ENCODE assay signal across 14 cellular contexts in the genomic region with DNA sequence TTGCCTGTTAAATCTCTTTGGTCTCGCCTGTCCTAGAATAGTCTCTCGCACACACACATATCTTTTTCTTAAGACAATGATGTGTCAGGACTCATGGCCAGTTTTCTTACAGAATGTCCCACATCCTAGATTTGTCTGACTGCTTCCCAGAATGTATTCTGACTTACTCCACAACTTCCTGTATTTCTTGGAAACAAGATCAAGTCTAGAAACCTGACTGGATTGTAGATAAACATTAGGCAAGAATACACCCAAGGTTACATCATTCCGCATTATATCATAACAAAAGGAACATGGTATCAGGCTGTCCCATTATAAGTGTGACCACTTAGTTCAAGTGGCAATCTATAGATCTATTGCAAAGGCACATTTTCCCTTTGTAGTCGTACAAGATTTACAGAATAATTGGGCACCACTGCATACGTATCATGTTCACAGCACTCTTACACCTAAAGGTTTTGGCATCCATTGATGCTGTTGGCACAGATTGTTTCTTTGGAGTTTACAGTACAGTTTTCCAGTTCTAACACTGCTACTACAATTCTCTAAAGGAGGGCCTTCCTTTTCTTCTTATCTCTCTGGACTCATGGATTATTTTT. TPM values are rescaled to one million over a fixed set of nuclear protein-coding genes. Genes with fewer than 3 reads are reported as not detected.
A peak's percentile ranks its signal among the peaks of the same experiment; 100 is the strongest.
DNase-seq lines count a peak whose midpoint lies in the region; ATAC-seq and TF ChIP-seq lines count a peak whose summit lies in the region.
"Had no signal": no experiment of that assay in that cellular context is flagged by ENCODE, and none has a peak within 500 bp of the region (broad histone marks: within the 10 kb centered on the region; RNA-seq: fewer than 3 reads in every experiment).

No MANE protein-coding gene starts in this region.

- peak overlapping the region; percentile 48 for H2BK5ac ChIP-seq in IMR-90 (ENCODE audit: low read depth, low read length, poor library complexity, severe bottlenecking)

- WGBS in IMR-90 (ENCODE audit: extremely low coverage in 2 of 2, insufficient read length in 1 of 2), 2 experiments: no CpG with 5 or more reads among the region's 5 CpGs
- 68 to 77% (median 74%) methylated on average over 5 of the region's 5 CpGs for WGBS in heart left ventricle, 4 donors

- no peak overlapping the region for H3K27ac ChIP-seq in IMR-90 (ENCODE audit: insufficient read depth, low read length)
- H3K27ac ChIP-seq in heart left ventricle: peak overlapping the region in 2 of 12 donors; percentile 3 to 9

- ATAC-seq in IMR-90 (ENCODE audit: low read depth) (no peak), heart left ventricle (peak; percentile 58 to 88 (median 74)), sciatic nerve (peak; percentile 51), HG03097 (IDR thresholded peaks at IDR 0.05; ENCODE audit: low FRiP score, unreplicated experiment) (no peak), GM19463 (IDR thresholded peaks at IDR 0.05; ENCODE audit: unreplicated experiment) (no peak), HG02610 (IDR thresholded peaks at IDR 0.05; ENCODE audit: unreplicated experiment) (no peak)

- CTCF ChIA-PET in IMR-90 (lab: Yijun Ruan, JAX): no interaction called here

- no peaks in the 10 kb centered on the region; the same call in 1 of the 2 replicates for H3K4me1 ChIP-seq in IMR-90 (ENCODE audit: control insufficient read depth, insufficient read depth, low read length)
- peaks cover 0 to 36% (median 8%) of the 10 kb centered on the region in 12 donors for H3K4me1 ChIP-seq in heart left ventricle

- peaks cover 24 to 33% of the 10 kb centered on the region in 2 experiments; a peak in 3 of 4 replicates for H3K79me1 ChIP-seq in IMR-90 (ENCODE audit: low read depth in 1 of 2, low read length in 2 of 2)

- H3K9me1 ChIP-seq in IMR-90 (ENCODE audit: insufficient read depth, low read length): no peaks in the 10 kb centered on the region

- intact Hi-C loops in IMR-90 (cut with micrococcal nuclease) (no loop called here), heart left ventricle (cut with DNase I) (no loop called here), sciatic nerve (cut with DNase I) (no loop called here)

- no peak overlapping the region for H3K9ac ChIP-seq in IMR-90 (ENCODE audit: low read depth, low read length)

- H3K27me3 ChIP-seq in IMR-90 (ENCODE audit: control insufficient read depth, insufficient read depth, low read length) (no peaks in the 10 kb centered on the region), heart left ventricle (no peaks in the 10 kb centered on the region)

- POLR2A ChIA-PET in IMR-90 (lab: Charles Lee; ENCODE audit: unreplicated experiment): no interaction called here

- peak; percentile 60 for DNase-seq in IMR-90
- DNase-seq in amniotic epithelial cell (ENCODE audit: low read depth): peak; percentile 94
- no peak for DNase-seq in heart left ventricle
- no peak for DNase-seq in sciatic nerve (ENCODE audit: low spot score)
- DNase-seq: activated effector memory CD4-positive, alpha-beta T cell treated with anti-CD3 and anti-CD28 coated beads, Interleukin-2, amount 50 U/mL, for 16 hours; cerebellar nuclear complex; COR-L47; H7; NCI-H2081; substantia nigra; T-helper 1 cell had no signal

- peak overlapping the region; percentile 50; the same call in 1 of the 2 replicates for H3K18ac ChIP-seq in IMR-90 (ENCODE audit: low read depth, low read length)

- in situ Hi-C loops in IMR-90 (cut with MboI; ENCODE audit: low sequenced_read_pairs): no loop called here

- H2BK15ac ChIP-seq in IMR-90 (ENCODE audit: low read depth, low read length): no peak overlapping the region

- H3K4me2 ChIP-seq in IMR-90 (ENCODE audit: low read depth, low read length): no peak overlapping the region

- H2BK120ac ChIP-seq in IMR-90 (ENCODE audit: low read depth, low read length): no peak overlapping the region

- no peaks in the 10 kb centered on the region for H3K9me3 ChIP-seq in IMR-90 (ENCODE audit: control insufficient read depth, insufficient read depth, low read length)
- H3K9me3 ChIP-seq in heart left ventricle: no peaks in the 10 kb centered on the region

- no peaks in the 10 kb centered on the region; the same call in 1 of the 2 replicates for H4K20me1 ChIP-seq in IMR-90 (ENCODE audit: insufficient read depth, low read length)

- H4K91ac ChIP-seq in IMR-90 (ENCODE audit: insufficient read depth, low read depth, low read length): no peak overlapping the region

- no peak overlapping the region for H2AK5ac ChIP-seq in IMR-90 (ENCODE audit: low read depth, low read length)

- no peak overlapping the region for H2AFZ ChIP-seq in IMR-90 (replicated peaks; ENCODE audit: low read length, poor library complexity)

- no peak overlapping the region for H3K14ac ChIP-seq in IMR-90 (replicated peaks; ENCODE audit: low read depth, low read length)

- dilution Hi-C loops in IMR-90 (cut with HindIII; ENCODE audit: low sequenced_read_pairs, unreplicated experiment): no loop called here

- no peak overlapping the region for H2BK20ac ChIP-seq in IMR-90 (ENCODE audit: low read depth, low read length)

- H3K23ac ChIP-seq in IMR-90 (ENCODE audit: low read depth, low read length): no peak overlapping the region

- H4K5ac ChIP-seq in IMR-90 (ENCODE audit: low read depth, low read length): no peak overlapping the region

- H3K36me3 ChIP-seq in IMR-90 (ENCODE audit: control insufficient read depth, insufficient read depth, low read length) (no peaks in the 10 kb centered on the region), heart left ventricle (no peaks in the 10 kb centered on the region)

- no peak for TF ChIP-seq CTCF in IMR-90 (conservative IDR thresholded peaks at IDR 0.05; ENCODE audit: low read depth, low read length)
- TF ChIP-seq CTCF in heart left ventricle (IDR thresholded peaks at IDR 0.05): no peak

- TF ChIP-seq POLR2A in IMR-90 (IDR thresholded peaks at IDR 0.05; ENCODE audit: low read depth, low read length) (no peak), heart left ventricle (IDR thresholded peaks at IDR 0.05) (no peak)

- H3K4me3 ChIP-seq in IMR-90 (ENCODE audit: insufficient read depth, low read depth, low read length) (no peak overlapping the region), heart left ventricle (no peak overlapping the region)

- H3K4ac ChIP-seq in IMR-90 (ENCODE audit: low read depth, low read length): no peak overlapping the region

- no peak overlapping the region for H3K56ac ChIP-seq in IMR-90 (ENCODE audit: extremely low read depth, insufficient read depth, low read length)

- H2AK9ac ChIP-seq in IMR-90 (replicated peaks; ENCODE audit: low read depth, low read length, poor library complexity): no peak overlapping the region

- BruUV-seq in IMR-90 (replicated peaks; lab: Mats Ljungman, UMichigan): no TSS peak

- H4K8ac ChIP-seq in IMR-90 (ENCODE audit: low read depth in 2 of 2, low read length in 2 of 2): no peak overlapping the region

- no peak for TF ChIP-seq RAD21 in IMR-90 (IDR thresholded peaks at IDR 0.05; ENCODE audit: low read length)

TF ChIP-seq in IMR-90, 13 proteins besides CTCF, POLR2A, EP300 and RAD21:
- TF ChIP-seq CHD1 (IDR thresholded peaks at IDR 0.05; ENCODE audit: low read depth, low read length) (no peak), NFE2L2 (IDR thresholded peaks at IDR 0.05; ENCODE audit: low read depth, low read length) (no peak), CEBPB (IDR thresholded peaks at IDR 0.05; ENCODE audit: low read depth, low read length) (peak; percentile 81)

RNA-seq across cellular contexts. Expression of a gene that starts 56.4 kb away (rescaled TPM):
- total RNA-seq in IMR-90 (2012; rRNA removed) (27.4 and 64.7 TPM in 2 replicates), heart left ventricle (10 to 100 TPM; 37.2 to 74.1 (median 65.6) TPM), sciatic nerve (85.0 TPM)
- polyA plus RNA-seq in IMR-90 (2012; rRNA removed) (7.1 and 7.2 TPM in 2 replicates), heart left ventricle (10 to 100 TPM; 20.6 to 29.1 TPM)
- polyA plus RNA-seq in IMR-90 (2012; cell fraction: cytosol; rRNA removed): 0.65 and 0.87 TPM in 2 replicates
- 6.0 and 56.0 TPM in 2 replicates for polyA plus RNA-seq in IMR-90 (2012; cell fraction: nucleus; rRNA removed; ENCODE audit: low replicate concordance)

Comparison
In these comparisons a context has a peak if more than half of its experiments do, and no peak if none do; other contexts are left out.
1. ATAC-seq: peak in heart left ventricle (4 of 4) and sciatic nerve (single experiment); none in IMR-90 (single experiment), HG03097 (single experiment), GM19463 (single experiment) and HG02610 (single experiment).
2. DNase-seq: peak in IMR-90 (single experiment) and amniotic epithelial cell (single experiment); none in heart left ventricle (0 of 5) and sciatic nerve (single experiment).